In genomic region chr7:206351-206750, GRCh38 we compare ENCODE assay signal across 8 cellular contexts. TPM values are rescaled to one million over a fixed set of nuclear protein-coding genes. Genes with fewer than 3 reads are reported as not detected.
A peak's percentile ranks its signal among the peaks of the same experiment; 100 is the strongest.
DNase-seq lines count a peak whose midpoint lies in the region; ATAC-seq, FAIRE-seq and TF ChIP-seq lines count a peak whose summit lies in the region.
"Not testable (repeated sequence)": the region's sequence is repeated elsewhere in the genome, so short reads cannot be mapped to it uniquely, and the experiment has no call there.
"Had no signal": no experiment of that assay in that cellular context is flagged by ENCODE, and none has a peak within 500 bp of the region (broad histone marks: within the 10 kb centered on the region; RNA-seq: fewer than 3 reads in every experiment).

No MANE protein-coding gene starts in this region.

- not testable (repeated sequence) for ATAC-seq in K562, HepG2

- H2BK5ac ChIP-seq in H1 (ENCODE audit: low read depth, low read length); neuronal stem cell (ENCODE audit: low read length): not testable (repeated sequence)

- H3K56ac ChIP-seq in H1 (replicated peaks; ENCODE audit: insufficient read length, low read depth, low read length), result not testable (repeated sequence)

- not testable (repeated sequence) for H2AK5ac ChIP-seq in H1 (ENCODE audit: low read depth, low read length); neuronal stem cell (ENCODE audit: low read depth, low read length)

- H3K36me3 ChIP-seq in Caco-2 (ENCODE audit: control insufficient read depth, insufficient read depth, low read length); K562 (ENCODE audit: control insufficient read depth, insufficient read depth, low read length); neuronal stem cell (replicated peaks in 1 of 2; ENCODE audit: control insufficient read depth in 2 of 2, insufficient read depth in 2 of 2, low read length in 2 of 2): not testable (repeated sequence)
- H3K36me3 ChIP-seq in NT2/D1 (ENCODE audit: insufficient read depth, insufficient read length, low read length), result peaks cover 28% of the 10 kb centered on the region
- peaks cover 0 to 23% (median 2%) of the 10 kb centered on the region in 4 experiments; a peak in 3 of 8 replicates for H3K36me3 ChIP-seq in H1 (ENCODE audit: control insufficient read depth in 2 of 4, insufficient read depth in 4 of 4, low read length in 3 of 4)
- peaks cover 21 to 56% of the 10 kb centered on the region in 2 experiments for H3K36me3 ChIP-seq in HepG2 (replicated peaks in 1 of 2; ENCODE audit: control insufficient read depth in 1 of 2, insufficient read depth in 2 of 2, low read length in 2 of 2)

- not testable (repeated sequence) for H3K4me1 Mint-ChIP-seq in Caco-2 (ENCODE audit: low read depth, unreplicated experiment)

- H3K9ac ChIP-seq in NT2/D1 (ENCODE audit: insufficient read length, low read depth), result peak overlapping the region; percentile 26
- H3K9ac ChIP-seq in K562 (ENCODE audit: insufficient read depth in 1 of 2, low read depth in 2 of 2, low read length in 2 of 2); H1 (replicated peaks in 1 of 4; ENCODE audit: extremely low read depth in 1 of 4, low read depth in 3 of 4, low read length in 3 of 4); HepG2 (ENCODE audit: insufficient read depth, low read depth, low read length); neuronal stem cell (ENCODE audit: low read depth, low read length, poor library complexity): not testable (repeated sequence)

- not testable (repeated sequence) for H3K9me3 ChIP-seq in Caco-2; K562 (replicated peaks; ENCODE audit: control insufficient read depth, insufficient read depth, low read depth, low read length); H1 (ENCODE audit: insufficient read depth in 2 of 2, low read depth in 1 of 2, low read length in 1 of 2); HepG2 (ENCODE audit: low read length); neuronal stem cell (replicated peaks in 1 of 2; ENCODE audit: control insufficient read depth in 2 of 2, insufficient read depth in 1 of 2, low read depth in 1 of 2, low read length in 2 of 2)
- H3K9me3 ChIP-seq in NT2/D1 (ENCODE audit: insufficient read depth, low read length), result peaks cover 15% of the 10 kb centered on the region; the same call in 1 of the 2 replicates

- TF ChIP-seq POLR2A in K562 (conservative IDR thresholded peaks at IDR 0.05); H1 (IDR thresholded peaks at IDR 0.05; ENCODE audit: control extremely low read depth in 1 of 2, low read depth in 2 of 2, low read length in 2 of 2); HepG2 (IDR thresholded peaks at IDR 0.05; ENCODE audit: insufficient read depth in 1 of 2, low read depth in 2 of 2, low read length in 2 of 2): not testable (repeated sequence)

- not testable (repeated sequence) for H3K23me2 ChIP-seq in H1 (ENCODE audit: low read depth, low read length)

- intact Hi-C loops in Caco-2 (cut with micrococcal nuclease; ENCODE audit: unreplicated experiment); K562 (cut with micrococcal nuclease); HepG2 (cut with micrococcal nuclease; ENCODE audit: unreplicated experiment): not testable (repeated sequence)

- CTCF ChIA-PET in Caco-2 (lab: Charles Lee); K562 (lab: Yijun Ruan, JAX; ENCODE audit: low intra/inter-chr PET ratio); HepG2 (lab: Yijun Ruan, JAX; ENCODE audit: low intra/inter-chr PET ratio, low total read pairs): not testable (repeated sequence)
- CTCF ChIA-PET in H1 (lab: Charles Lee; ENCODE audit: partially characterized antibody), result interaction anchor here (0.9 to 1.3 kb wide), 2 partner anchors 11 to 14 kb away, joined by 3 read pairs; partner anchors contain the start of gene FAM20C

- H3K79me2 ChIP-seq in K562 (ENCODE audit: control insufficient read depth, insufficient read depth, low read length); H1 (ENCODE audit: control insufficient read depth in 1 of 2, insufficient read depth in 2 of 2, low read length in 2 of 2); HepG2 (ENCODE audit: insufficient read depth, low read length): not testable (repeated sequence)

- not testable (repeated sequence) for H3K4me2 ChIP-seq in K562 (ENCODE audit: insufficient read depth, low read length); H1 (ENCODE audit: insufficient read depth in 1 of 2, low read depth in 2 of 2, low read length in 2 of 2); HepG2 (ENCODE audit: low read depth, low read length); neuronal stem cell (ENCODE audit: insufficient read depth, low read length, poor library complexity, severe bottlenecking)

- H3K36me3 Mint-ChIP-seq in Caco-2 (ENCODE audit: insufficient read depth, unreplicated experiment), result peaks cover 47% of the 10 kb centered on the region

- H3K4me3 ChIP-seq in Caco-2 (ENCODE audit: low read depth, low read length); NT2/D1 (ENCODE audit: insufficient read length, low read depth); K562; H1 (ENCODE audit: extremely low read depth in 1 of 4, insufficient read depth in 2 of 4, low read depth in 3 of 4, low read length in 4 of 4); HepG2 (replicated peaks in 1 of 3; ENCODE audit: insufficient read depth in 1 of 3, low read depth in 2 of 3, low read length in 3 of 3): not testable (repeated sequence)
- peak overlapping the region in 1 of 2 donors; percentile 27 for H3K4me3 ChIP-seq in neuronal stem cell (ENCODE audit: low read length in 2 of 2)

- not testable (repeated sequence) for H3K23ac ChIP-seq in H1 (ENCODE audit: insufficient read length)
- H3K23ac ChIP-seq in neuronal stem cell (ENCODE audit: low read depth, low read length, poor library complexity), result peak overlapping the region; percentile 98

- not testable (repeated sequence) for H4K20me1 ChIP-seq in K562 (replicated peaks; ENCODE audit: control insufficient read depth, insufficient read depth, low read length); HepG2 (ENCODE audit: insufficient read depth, low read length)
- peaks cover 0 to 10% of the 10 kb centered on the region in 2 experiments for H4K20me1 ChIP-seq in H1 (replicated peaks in 1 of 2; ENCODE audit: control insufficient read depth in 1 of 2, insufficient read depth in 2 of 2, low read length in 2 of 2)

- H3K9me3 Mint-ChIP-seq in Caco-2 (ENCODE audit: unreplicated experiment), result not testable (repeated sequence)

- POLR2A ChIA-PET in Caco-2 (lab: Charles Lee); HepG2 (lab: Yijun Ruan, JAX): not testable (repeated sequence)
- POLR2A ChIA-PET in K562 (lab: Yijun Ruan, JAX) (interaction anchor here (1.2 kb wide), 1 partner anchor 8 kb away, joined by 3 read pairs; no protein-coding TSS in a partner anchor), H1 (lab: Charles Lee; ENCODE audit: partially characterized antibody) (interaction anchor here (1.1 kb wide), 1 partner anchor 73 kb away, joined by 3 read pairs; no protein-coding TSS in a partner anchor)

- H2BK12ac ChIP-seq in H1 (ENCODE audit: low read depth, low read length); neuronal stem cell (ENCODE audit: low read length): not testable (repeated sequence)

- H2AFZ ChIP-seq in K562 (ENCODE audit: low read depth, low read length); H1 (ENCODE audit: low read length); HepG2 (ENCODE audit: low read length); neuronal stem cell (ENCODE audit: low read length): not testable (repeated sequence)

- peak overlapping the region; percentile 66 for H3K27ac Mint-ChIP-seq in Caco-2 (ENCODE audit: unreplicated experiment)

- not testable (repeated sequence) for DNase-seq in Caco-2; NT2/D1 (ENCODE audit: low read depth, low spot score); K562 (ENCODE audit: extremely low read depth in 1 of 4, low spot score in 3 of 4); H1 (ENCODE audit: low read depth in 1 of 2, low spot score in 2 of 2); HepG2 (ENCODE audit: low spot score); neuronal stem cell (ENCODE audit: low spot score); urothelium cell line (ENCODE audit: low spot score)

- H2BK20ac ChIP-seq in H1 (ENCODE audit: low read length), result not testable (repeated sequence)

- not testable (repeated sequence) for H3K27ac ChIP-seq in K562 (ENCODE audit: extremely low read depth, low read depth, low read length); H1 (ENCODE audit: low read depth, low read length); HepG2 (ENCODE audit: extremely low read length, insufficient read depth, low read length); neuronal stem cell (replicated peaks; ENCODE audit: low read length)

- not testable (repeated sequence) for H3K4me3 Mint-ChIP-seq in Caco-2 (ENCODE audit: unreplicated experiment)

- H4K8ac ChIP-seq in H1 (ENCODE audit: extremely low read depth, insufficient read depth, low read length), result peak overlapping the region; percentile 35; the same call in 1 of the 2 replicates
- not testable (repeated sequence) for H4K8ac ChIP-seq in neuronal stem cell (ENCODE audit: low read depth, low read length)

- not testable (repeated sequence) for H3K14ac ChIP-seq in H1 (ENCODE audit: insufficient read length); neuronal stem cell (ENCODE audit: low read length)

- H3K9me1 ChIP-seq in K562 (ENCODE audit: control insufficient read depth, insufficient read depth, low read length), result not testable (repeated sequence)

- 61% methylated on average over 21 of the region's 31 CpGs for WGBS in K562 (ENCODE audit: insufficient coverage, low coverage, missing lambda C conversion rate)
- WGBS in H1 (ENCODE audit: extremely low coverage in 1 of 2, insufficient coverage in 1 of 2, insufficient read length in 1 of 2, insufficient replicate concordance in 2 of 2, low coverage in 1 of 2, low lambda C conversion rate in 2 of 2, missing lambda C conversion rate in 1 of 2), 2 experiments, result 83% methylated on average over 29 of the region's 31 CpGs; no CpG with 5 or more reads in 1 of the 2 experiments
- WGBS in HepG2 (ENCODE audit: low lambda C conversion rate), result 91% methylated on average over 31 of the region's 31 CpGs
- WGBS in neuronal stem cell (ENCODE audit: extremely low coverage in 2 of 2, insufficient read length in 2 of 2, insufficient replicate concordance in 1 of 2), 2 donors, result no CpG with 5 or more reads among the region's 31 CpGs

- H3K27me3 ChIP-seq in Caco-2 (replicated peaks; ENCODE audit: control insufficient read depth, insufficient read depth, low read length); NT2/D1 (ENCODE audit: insufficient read depth, insufficient read length); H1 (replicated peaks in 1 of 4; ENCODE audit: control insufficient read depth in 3 of 4, extremely low read depth in 1 of 4, insufficient read depth in 3 of 4, low read length in 3 of 4); HepG2 (ENCODE audit: control insufficient read depth in 1 of 2, insufficient read depth in 2 of 2, low read length in 2 of 2); neuronal stem cell (ENCODE audit: control insufficient read depth in 3 of 3, insufficient read depth in 3 of 3, low read depth in 1 of 3, low read length in 3 of 3): not testable (repeated sequence)
- peaks cover 21 to 72% of the 10 kb centered on the region in 2 experiments for H3K27me3 ChIP-seq in K562 (ENCODE audit: control insufficient read depth in 2 of 2, insufficient read depth in 2 of 2, low read length in 2 of 2)

- H3K18ac ChIP-seq in H1 (ENCODE audit: extremely low read depth, low read length), result not testable (repeated sequence)
- peak overlapping the region; percentile 87 for H3K18ac ChIP-seq in neuronal stem cell (ENCODE audit: low read length)

- in situ Hi-C loops in K562 (cut with MboI); HepG2 (cut with HindIII; ENCODE audit: extremely low pct_ligation_motif_present, low pct_unique_long_range_greater_than_20kb): not testable (repeated sequence)

- TF ChIP-seq EP300 in K562 (IDR thresholded peaks at IDR 0.05; ENCODE audit: low read length); H1 (IDR thresholded peaks at IDR 0.05; ENCODE audit: borderline replicate concordance in 1 of 2, low read depth in 2 of 2, low read length in 2 of 2); HepG2 (IDR thresholded peaks at IDR 0.05; ENCODE audit: low read depth in 2 of 2, low read length in 2 of 2); HepG2 (CRISPR knock-in tag; IDR thresholded peaks at IDR 0.05; ENCODE audit: borderline replicate concordance): not testable (repeated sequence)

- not testable (repeated sequence) for TF ChIP-seq RAD21 in K562 (CRISPR knock-in tag; conservative IDR thresholded peaks at IDR 0.05 in 1 of 2, IDR thresholded peaks at IDR 0.05 in 1 of 2); H1 (IDR thresholded peaks at IDR 0.05 in 1 of 2, conservative IDR thresholded peaks at IDR 0.05 in 1 of 2; ENCODE audit: low read depth in 2 of 2, low read length in 2 of 2); HepG2 (CRISPR knock-in tag; IDR thresholded peaks at IDR 0.05)

- not testable (repeated sequence) for H4K5ac ChIP-seq in H1 (ENCODE audit: insufficient read length, low read depth, low read length)

- not testable (repeated sequence) for H3K79me1 ChIP-seq in H1 (ENCODE audit: low read depth, low read length); neuronal stem cell (ENCODE audit: low read depth, low read length)

- not testable (repeated sequence) for H2BK120ac ChIP-seq in H1 (replicated peaks; ENCODE audit: low read depth, low read length); neuronal stem cell (ENCODE audit: low read depth, low read length)

- H3K4me1 ChIP-seq in Caco-2; NT2/D1 (ENCODE audit: insufficient read depth, insufficient read length); H1 (replicated peaks in 1 of 4; ENCODE audit: control insufficient read depth in 3 of 4, insufficient read depth in 4 of 4, low read length in 3 of 4); HepG2 (ENCODE audit: insufficient read depth, low read length); neuronal stem cell (ENCODE audit: control insufficient read depth in 2 of 2, insufficient read depth in 1 of 2, low read depth in 1 of 2, low read length in 2 of 2): not testable (repeated sequence)
- peaks cover 0 to 11% of the 10 kb centered on the region in 2 experiments; a peak in 2 of 5 replicates for H3K4me1 ChIP-seq in K562 (replicated peaks in 1 of 2; ENCODE audit: control insufficient read depth in 2 of 2, insufficient read depth in 2 of 2, low read length in 2 of 2)

- not testable (repeated sequence) for H2BK15ac ChIP-seq in H1 (ENCODE audit: low read length)
- H2BK15ac ChIP-seq in neuronal stem cell (ENCODE audit: low read length), result peak overlapping the region; percentile 49

- not testable (repeated sequence) for H3K4ac ChIP-seq in H1 (replicated peaks; ENCODE audit: insufficient read length, low read depth, low read length)
- H3K4ac ChIP-seq in neuronal stem cell (ENCODE audit: low read length), result peak overlapping the region; percentile 53

- H4K91ac ChIP-seq in H1 (replicated peaks; ENCODE audit: insufficient read length, low read length); neuronal stem cell (ENCODE audit: low read depth, low read length, poor library complexity): not testable (repeated sequence)

- FAIRE-seq in K562 (lab: Jason Lieb, UNC); H1 (lab: Jason Lieb, UNC); HepG2 (lab: Jason Lieb, UNC): not testable (repeated sequence)
- FAIRE-seq in urothelium cell line (lab: Jason Lieb, UNC), result peak; percentile 100

- BruUV-seq in Caco-2 (replicated peaks; lab: Mats Ljungman, UMichigan); K562 (replicated peaks; lab: Mats Ljungman, UMichigan); HepG2 (replicated peaks; lab: Mats Ljungman, UMichigan): not testable (repeated sequence)

- not testable (repeated sequence) for H3K27me3 Mint-ChIP-seq in Caco-2 (ENCODE audit: insufficient read depth, unreplicated experiment)

- TF ChIP-seq CTCF in Caco-2 (IDR thresholded peaks at IDR 0.05; ENCODE audit: insufficient read depth in 1 of 2, low read depth in 1 of 2, low read length in 1 of 2, severe bottlenecking in 1 of 2, unreplicated experiment in 1 of 2); K562 (IDR thresholded peaks at IDR 0.05 in 2 of 3, conservative IDR thresholded peaks at IDR 0.05 in 1 of 3; ENCODE audit: insufficient read depth in 2 of 3, low read depth in 1 of 3, low read length in 3 of 3); H1 (IDR thresholded peaks at IDR 0.05; ENCODE audit: control extremely low read depth in 1 of 3, insufficient read depth in 1 of 3, low read depth in 1 of 3, low read length in 3 of 3); HepG2 (CRISPR knock-in tag; IDR thresholded peaks at IDR 0.05): not testable (repeated sequence)

RNA-seq across cellular contexts. Expression of gene FAM20C, which starts 14.0 kb away (rescaled TPM):
- 34.0 and 37.6 TPM in 2 replicates for total RNA-seq in Caco-2 (2022)
- total RNA-seq in K562 (2011; cell fraction: chromatin; rRNA removed; ENCODE audit: low replicate concordance), result not detected in 2 replicates
- not detected in 2 replicates for total RNA-seq in K562 (2011; cell fraction: nucleolus; rRNA removed)
- total RNA-seq in K562 (2011; cell fraction: nucleoplasm; rRNA removed), result not detected in 2 replicates
- not detected in 2 replicates for total RNA-seq in K562 (2014; rRNA removed)
- total RNA-seq in K562 (2014; rRNA removed; fragmentation: Illumina TruSeq; extraction: Trizol), result not detected in 2 replicates
- total RNA-seq in K562 (2015; rRNA removed; fragmentation: Illumina TruSeq; extraction: Trizol), result not detected in 2 replicates
- total RNA-seq in K562 (2021), result 0.09 and 0.20 TPM in 2 replicates
- polyA plus RNA-seq in K562 (2011; rRNA removed), result not detected in 2 replicates
- polyA plus RNA-seq in K562 (2011; cell fraction: cytosol; rRNA removed), result not detected in 2 replicates
- not detected in 2 replicates for polyA plus RNA-seq in K562 (2011; cell fraction: nucleus; rRNA removed)
- not detected in 2 replicates for polyA plus RNA-seq in K562 (2012)
- polyA plus RNA-seq in K562 (2014; fragmentation: Illumina TruSeq; extraction: Trizol), result not detected in 2 replicates
- polyA plus RNA-seq in K562 (2014; fragmentation: Nextera tagmentation; extraction: Ambion mirVana), result not detected
- not detected in 2 replicates for polyA plus RNA-seq in K562 (2014; rRNA removed)
- polyA minus RNA-seq in K562 (2011; rRNA and poly(A)+ RNA removed), result not detected in 2 replicates
- 0.64 TPM in 1 of 2 replicates, not detected in the other for polyA minus RNA-seq in K562 (2011; cell fraction: cytosol; rRNA and poly(A)+ RNA removed)
- not detected in 2 replicates for polyA minus RNA-seq in K562 (2011; cell fraction: nucleus; rRNA and poly(A)+ RNA removed)
- total RNA-seq in H1 (2021; fragmentation: NEBNext Ultra II Directional; extraction: Animal tissue kit (Norgen Biotek cat#: 25700)), result 34.7 and 34.8 TPM in 2 replicates
- polyA plus RNA-seq in H1 (2011; rRNA removed), result 9.5 and 13.9 TPM in 2 replicates
- 10.7 TPM for polyA plus RNA-seq in H1 (2011; cell fraction: cytosol; rRNA removed)
- 21.4 TPM for polyA plus RNA-seq in H1 (2011; cell fraction: nucleus; rRNA removed)
- polyA plus RNA-seq in H1 (2012, experiment 1 of 2), result 18.4 to 23.9 TPM (median 19.5 TPM) in 4 replicates
- polyA plus RNA-seq in H1 (2012, experiment 2 of 2), result 17.9 TPM
- polyA plus RNA-seq in H1 (2013, experiment 1 of 2), result 21.3 TPM
- 21.1 TPM for polyA plus RNA-seq in H1 (2013, experiment 2 of 2)
- 8.9 and 10.4 TPM in 2 replicates for polyA minus RNA-seq in H1 (2011; rRNA and poly(A)+ RNA removed)
- 17.1 TPM for polyA minus RNA-seq in H1 (2011; cell fraction: cytosol; rRNA and poly(A)+ RNA removed)
- 21.8 TPM for polyA minus RNA-seq in H1 (2011; cell fraction: nucleus; rRNA and poly(A)+ RNA removed)
- total RNA-seq in HepG2 (2016; rRNA removed; fragmentation: Illumina TruSeq; extraction: Trizol), result 14.5 and 19.9 TPM in 2 replicates
- total RNA-seq in HepG2 (2016; cell fraction: cytosol; rRNA removed; fragmentation: Illumina TruSeq; extraction: Trizol; ENCODE audit: low read depth), result 4.8 and 5.5 TPM in 2 replicates
- total RNA-seq in HepG2 (2016; cell fraction: insoluble cytoplasmic fraction; rRNA removed; fragmentation: Illumina TruSeq; extraction: Trizol), result 12.0 and 18.5 TPM in 2 replicates
- 11.5 and 11.6 TPM in 2 replicates for total RNA-seq in HepG2 (2016; cell fraction: membrane; rRNA removed; fragmentation: Illumina TruSeq; extraction: Trizol)
- total RNA-seq in HepG2 (2016; cell fraction: nucleus; rRNA removed; fragmentation: Illumina TruSeq; extraction: Trizol), result 20.5 and 24.2 TPM in 2 replicates
- polyA plus RNA-seq in HepG2 (2011; rRNA removed), result 11.9 and 15.3 TPM in 2 replicates
- 13.7 and 17.5 TPM in 2 replicates for polyA plus RNA-seq in HepG2 (2011; cell fraction: cytosol; rRNA removed)
- 24.6 and 26.4 TPM in 2 replicates for polyA plus RNA-seq in HepG2 (2011; cell fraction: nucleus; rRNA removed)
- 15.4 and 23.9 TPM in 2 replicates for polyA plus RNA-seq in HepG2 (2012)
- polyA plus RNA-seq in HepG2 (2016; cell fraction: cytosol; fragmentation: Illumina TruSeq; extraction: Trizol; ENCODE audit: low read depth), result 2.8 and 3.2 TPM in 2 replicates
- 18.9 and 20.0 TPM in 2 replicates for polyA plus RNA-seq in HepG2 (2016; cell fraction: insoluble cytoplasmic fraction; fragmentation: Illumina TruSeq; extraction: Trizol; ENCODE audit: low read depth)
- 10.0 and 10.7 TPM in 2 replicates for polyA plus RNA-seq in HepG2 (2016; cell fraction: membrane; fragmentation: Illumina TruSeq; extraction: Trizol; ENCODE audit: low read depth)
- polyA plus RNA-seq in HepG2 (2016; cell fraction: nucleus; fragmentation: Illumina TruSeq; extraction: Trizol; ENCODE audit: insufficient read depth, low read depth), result 38.8 and 44.3 TPM in 2 replicates
- polyA minus RNA-seq in HepG2 (2011; rRNA and poly(A)+ RNA removed; ENCODE audit: low replicate concordance), result 8.9 and 24.8 TPM in 2 replicates
- 13.4 and 22.0 TPM in 2 replicates for polyA minus RNA-seq in HepG2 (2011; cell fraction: cytosol; rRNA and poly(A)+ RNA removed)
- 14.4 and 19.6 TPM in 2 replicates for polyA minus RNA-seq in HepG2 (2011; cell fraction: nucleus; rRNA and poly(A)+ RNA removed)
- polyA plus RNA-seq in neuronal stem cell (2013, experiment 1 of 2), result 7.3 TPM
- 7.3 TPM for polyA plus RNA-seq in neuronal stem cell (2013, experiment 2 of 2)
- polyA plus RNA-seq: GM12878 had no signal
